In the genomic region with DNA sequence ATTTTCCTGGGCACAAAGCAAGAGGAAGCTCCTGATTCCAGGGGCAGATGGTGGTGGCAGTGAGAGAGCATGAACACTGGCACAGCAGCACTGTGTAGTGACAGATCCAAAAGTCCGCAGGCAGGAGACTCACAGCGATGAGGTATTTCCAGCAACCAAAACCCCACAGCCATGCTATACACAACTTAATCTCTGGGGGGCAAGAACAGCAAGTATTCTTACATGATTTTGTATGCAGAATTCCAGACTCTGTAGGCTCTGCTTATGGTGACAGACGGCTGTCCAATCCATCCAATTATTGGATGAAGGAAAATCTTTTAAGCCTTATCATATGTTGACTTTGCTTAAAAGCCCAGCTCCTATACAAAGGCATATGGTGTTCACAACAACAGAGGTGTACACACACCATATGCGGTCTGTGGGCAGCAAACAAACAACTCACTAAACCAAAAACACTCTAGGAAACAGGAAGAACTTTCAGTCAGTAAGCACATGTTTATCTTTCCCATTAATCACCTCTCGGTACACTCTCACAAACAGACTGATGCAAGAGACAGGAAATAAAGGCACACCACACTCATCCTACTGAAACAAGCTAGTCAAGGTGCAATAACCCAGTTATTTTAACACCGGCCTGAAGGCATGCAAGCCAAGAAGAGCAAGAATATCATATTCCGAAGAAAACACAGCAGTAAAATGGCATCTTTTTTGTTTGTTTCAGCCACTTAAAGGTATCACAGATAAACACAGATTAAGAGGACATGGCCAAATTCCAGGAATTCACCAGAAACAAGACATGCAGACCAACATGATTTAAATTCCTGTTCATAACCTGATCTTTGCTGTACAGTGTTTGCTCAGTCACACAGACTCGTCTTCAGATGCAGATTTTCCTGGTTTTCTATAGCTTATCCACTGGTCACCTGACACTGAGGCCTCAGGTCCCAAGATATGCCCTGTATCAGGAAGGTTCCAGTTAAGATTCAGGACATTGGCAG, we compare ENCODE assay signal across 1 cellular context.
TF ChIP-seq lines count a peak whose summit lies in the region.

No MANE protein-coding gene starts in this region.

TF ChIP-seq in HEK293, 187 proteins besides CTCF, POLR2A, EP300 and RAD21 (continued from another document and continues in another):
- no peak for TF ChIP-seq ZNF138 (tag by site-specific recombination; IDR thresholded peaks at IDR 0.05; ENCODE audit: borderline replicate concordance)
- TF ChIP-seq, protein P1, sequence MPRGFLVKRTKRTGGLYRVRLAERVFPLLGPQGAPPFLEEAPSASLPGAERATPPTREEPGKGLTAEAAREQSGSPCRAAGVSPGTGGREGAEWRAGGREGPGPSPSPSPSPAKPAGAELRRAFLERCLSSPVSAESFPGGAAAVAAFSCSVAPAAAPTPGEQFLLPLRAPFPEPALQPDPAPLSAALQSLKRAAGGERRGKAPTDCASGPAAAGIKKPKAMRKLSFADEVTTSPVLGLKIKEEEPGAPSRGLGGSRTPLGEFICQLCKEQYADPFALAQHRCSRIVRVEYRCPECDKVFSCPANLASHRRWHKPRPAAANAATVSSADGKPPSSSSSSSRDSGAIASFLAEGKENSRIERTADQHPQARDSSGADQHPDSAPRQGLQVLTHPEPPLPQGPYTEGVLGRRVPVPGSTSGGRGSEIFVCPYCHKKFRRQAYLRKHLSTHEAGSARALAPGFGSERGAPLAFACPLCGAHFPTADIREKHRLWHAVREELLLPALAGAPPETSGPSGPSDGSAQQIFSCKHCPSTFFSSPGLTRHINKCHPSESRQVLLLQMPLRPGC (tag by site-specific recombination; IDR thresholded peaks at IDR 0.05) = no peak
- TF ChIP-seq ZNF37A (tag by site-specific recombination; IDR thresholded peaks at IDR 0.05) = no peak
- no peak for TF ChIP-seq ZNF211 (tag by site-specific recombination; IDR thresholded peaks at IDR 0.05; ENCODE audit: low read depth)
- TF ChIP-seq KLF9 (tag by site-specific recombination; IDR thresholded peaks at IDR 0.05; ENCODE audit: low read depth) = no peak
- TF ChIP-seq KLF16 (tag by site-specific recombination; IDR thresholded peaks at IDR 0.05) = peak; percentile 34; the same call in 1 of the 2 replicates
- no peak for TF ChIP-seq ZNF473 (tag by site-specific recombination; IDR thresholded peaks at IDR 0.05)
- no peak for TF ChIP-seq ZNF391 (tag by site-specific recombination; IDR thresholded peaks at IDR 0.05; ENCODE audit: borderline replicate concordance, low read depth)
- TF ChIP-seq ZNF560 (tag by site-specific recombination; IDR thresholded peaks at IDR 0.05; ENCODE audit: borderline replicate concordance) = no peak
- TF ChIP-seq, protein P2, sequence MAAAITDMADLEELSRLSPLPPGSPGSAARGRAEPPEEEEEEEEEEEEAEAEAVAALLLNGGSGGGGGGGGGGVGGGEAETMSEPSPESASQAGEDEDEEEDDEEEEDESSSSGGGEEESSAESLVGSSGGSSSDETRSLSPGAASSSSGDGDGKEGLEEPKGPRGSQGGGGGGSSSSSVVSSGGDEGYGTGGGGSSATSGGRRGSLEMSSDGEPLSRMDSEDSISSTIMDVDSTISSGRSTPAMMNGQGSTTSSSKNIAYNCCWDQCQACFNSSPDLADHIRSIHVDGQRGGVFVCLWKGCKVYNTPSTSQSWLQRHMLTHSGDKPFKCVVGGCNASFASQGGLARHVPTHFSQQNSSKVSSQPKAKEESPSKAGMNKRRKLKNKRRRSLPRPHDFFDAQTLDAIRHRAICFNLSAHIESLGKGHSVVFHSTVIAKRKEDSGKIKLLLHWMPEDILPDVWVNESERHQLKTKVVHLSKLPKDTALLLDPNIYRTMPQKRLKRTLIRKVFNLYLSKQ (tag by site-specific recombination; IDR thresholded peaks at IDR 0.05; ENCODE audit: borderline replicate concordance) = no peak
- no peak for TF ChIP-seq ZNF777 (tag by site-specific recombination; IDR thresholded peaks at IDR 0.05; ENCODE audit: borderline replicate concordance)
- TF ChIP-seq ZNF654 (tag by site-specific recombination; IDR thresholded peaks at IDR 0.05; ENCODE audit: low read depth) = no peak
- no peak for TF ChIP-seq ZNF169 (tag by site-specific recombination; IDR thresholded peaks at IDR 0.05)
- no peak for TF ChIP-seq ZNF629 (tag by site-specific recombination; IDR thresholded peaks at IDR 0.05)
- no peak for TF ChIP-seq ZNF510 (tag by site-specific recombination; IDR thresholded peaks at IDR 0.05; ENCODE audit: insufficient replicate concordance)
- TF ChIP-seq, protein P3, sequence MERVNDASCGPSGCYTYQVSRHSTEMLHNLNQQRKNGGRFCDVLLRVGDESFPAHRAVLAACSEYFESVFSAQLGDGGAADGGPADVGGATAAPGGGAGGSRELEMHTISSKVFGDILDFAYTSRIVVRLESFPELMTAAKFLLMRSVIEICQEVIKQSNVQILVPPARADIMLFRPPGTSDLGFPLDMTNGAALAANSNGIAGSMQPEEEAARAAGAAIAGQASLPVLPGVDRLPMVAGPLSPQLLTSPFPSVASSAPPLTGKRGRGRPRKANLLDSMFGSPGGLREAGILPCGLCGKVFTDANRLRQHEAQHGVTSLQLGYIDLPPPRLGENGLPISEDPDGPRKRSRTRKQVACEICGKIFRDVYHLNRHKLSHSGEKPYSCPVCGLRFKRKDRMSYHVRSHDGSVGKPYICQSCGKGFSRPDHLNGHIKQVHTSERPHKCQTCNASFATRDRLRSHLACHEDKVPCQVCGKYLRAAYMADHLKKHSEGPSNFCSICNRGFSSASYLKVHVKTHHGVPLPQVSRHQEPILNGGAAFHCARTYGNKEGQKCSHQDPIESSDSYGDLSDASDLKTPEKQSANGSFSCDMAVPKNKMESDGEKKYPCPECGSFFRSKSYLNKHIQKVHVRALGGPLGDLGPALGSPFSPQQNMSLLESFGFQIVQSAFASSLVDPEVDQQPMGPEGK (tag by site-specific recombination; IDR thresholded peaks at IDR 0.05) = peak; percentile 46; the same call in 1 of the 2 replicates
- TF ChIP-seq YY2 (tag by site-specific recombination; IDR thresholded peaks at IDR 0.05) = no peak
- TF ChIP-seq ZNF549 (tag by site-specific recombination; IDR thresholded peaks at IDR 0.05) = no peak
- TF ChIP-seq ZBTB20 (tag by site-specific recombination; IDR thresholded peaks at IDR 0.05) = 0 out of 2 replicates have a peak, but pooled peaks have one; percentile 18
- TF ChIP-seq, protein P4, sequence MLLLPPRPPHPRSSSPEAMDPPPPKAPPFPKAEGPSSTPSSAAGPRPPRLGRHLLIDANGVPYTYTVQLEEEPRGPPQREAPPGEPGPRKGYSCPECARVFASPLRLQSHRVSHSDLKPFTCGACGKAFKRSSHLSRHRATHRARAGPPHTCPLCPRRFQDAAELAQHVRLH (tag by site-specific recombination; IDR thresholded peaks at IDR 0.05) = 0 out of 2 replicates have a peak, but pooled peaks have one; percentile 7
- TF ChIP-seq ZNF133 (tag by site-specific recombination; IDR thresholded peaks at IDR 0.05) = no peak
- TF ChIP-seq, protein P5, sequence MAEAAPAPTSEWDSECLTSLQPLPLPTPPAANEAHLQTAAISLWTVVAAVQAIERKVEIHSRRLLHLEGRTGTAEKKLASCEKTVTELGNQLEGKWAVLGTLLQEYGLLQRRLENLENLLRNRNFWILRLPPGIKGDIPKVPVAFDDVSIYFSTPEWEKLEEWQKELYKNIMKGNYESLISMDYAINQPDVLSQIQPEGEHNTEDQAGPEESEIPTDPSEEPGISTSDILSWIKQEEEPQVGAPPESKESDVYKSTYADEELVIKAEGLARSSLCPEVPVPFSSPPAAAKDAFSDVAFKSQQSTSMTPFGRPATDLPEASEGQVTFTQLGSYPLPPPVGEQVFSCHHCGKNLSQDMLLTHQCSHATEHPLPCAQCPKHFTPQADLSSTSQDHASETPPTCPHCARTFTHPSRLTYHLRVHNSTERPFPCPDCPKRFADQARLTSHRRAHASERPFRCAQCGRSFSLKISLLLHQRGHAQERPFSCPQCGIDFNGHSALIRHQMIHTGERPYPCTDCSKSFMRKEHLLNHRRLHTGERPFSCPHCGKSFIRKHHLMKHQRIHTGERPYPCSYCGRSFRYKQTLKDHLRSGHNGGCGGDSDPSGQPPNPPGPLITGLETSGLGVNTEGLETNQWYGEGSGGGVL (tag by site-specific recombination; IDR thresholded peaks at IDR 0.05) = 0 out of 2 replicates have a peak, but pooled peaks have one; percentile 49
- no peak for TF ChIP-seq ZNF555 (tag by site-specific recombination; conservative IDR thresholded peaks at IDR 0.05)
- TF ChIP-seq SALL2 (tag by site-specific recombination; IDR thresholded peaks at IDR 0.05; ENCODE audit: borderline replicate concordance) = no peak
- no peak for TF ChIP-seq ZBTB1 (tag by site-specific recombination; IDR thresholded peaks at IDR 0.05)
- no peak for TF ChIP-seq MZF1 (tag by site-specific recombination; IDR thresholded peaks at IDR 0.05; ENCODE audit: borderline replicate concordance)
- TF ChIP-seq, protein P6, sequence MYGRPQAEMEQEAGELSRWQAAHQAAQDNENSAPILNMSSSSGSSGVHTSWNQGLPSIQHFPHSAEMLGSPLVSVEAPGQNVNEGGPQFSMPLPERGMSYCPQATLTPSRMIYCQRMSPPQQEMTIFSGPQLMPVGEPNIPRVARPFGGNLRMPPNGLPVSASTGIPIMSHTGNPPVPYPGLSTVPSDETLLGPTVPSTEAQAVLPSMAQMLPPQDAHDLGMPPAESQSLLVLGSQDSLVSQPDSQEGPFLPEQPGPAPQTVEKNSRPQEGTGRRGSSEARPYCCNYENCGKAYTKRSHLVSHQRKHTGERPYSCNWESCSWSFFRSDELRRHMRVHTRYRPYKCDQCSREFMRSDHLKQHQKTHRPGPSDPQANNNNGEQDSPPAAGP (tag by site-specific recombination; IDR thresholded peaks at IDR 0.05) = no peak
- TF ChIP-seq ZBTB17 (tag by site-specific recombination; IDR thresholded peaks at IDR 0.05) = peak; percentile 93
- TF ChIP-seq ZNF19 (tag by site-specific recombination; IDR thresholded peaks at IDR 0.05; ENCODE audit: low read depth) = no peak
- TF ChIP-seq ZBTB21 (tag by site-specific recombination; IDR thresholded peaks at IDR 0.05) = no peak
- no peak for TF ChIP-seq ZFP3 (tag by site-specific recombination; IDR thresholded peaks at IDR 0.05; ENCODE audit: low read depth)
- TF ChIP-seq, protein P7, sequence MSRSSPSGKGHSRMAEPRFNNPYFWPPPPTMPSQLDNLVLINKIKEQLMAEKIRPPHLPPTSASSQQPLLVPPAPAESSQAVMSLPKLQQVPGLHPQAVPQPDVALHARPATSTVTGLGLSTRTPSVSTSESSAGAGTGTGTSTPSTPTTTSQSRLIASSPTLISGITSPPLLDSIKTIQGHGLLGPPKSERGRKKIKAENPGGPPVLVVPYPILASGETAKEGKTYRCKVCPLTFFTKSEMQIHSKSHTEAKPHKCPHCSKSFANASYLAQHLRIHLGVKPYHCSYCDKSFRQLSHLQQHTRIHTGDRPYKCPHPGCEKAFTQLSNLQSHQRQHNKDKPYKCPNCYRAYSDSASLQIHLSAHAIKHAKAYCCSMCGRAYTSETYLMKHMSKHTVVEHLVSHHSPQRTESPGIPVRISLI (tag by site-specific recombination; IDR thresholded peaks at IDR 0.05) = no peak
- no peak for TF ChIP-seq ZBTB7A (tag by site-specific recombination; IDR thresholded peaks at IDR 0.05; ENCODE audit: low read depth)
- TF ChIP-seq ZNF350 (tag by site-specific recombination; IDR thresholded peaks at IDR 0.05) = no peak
- no peak for TF ChIP-seq ZNF175 (tag by site-specific recombination; IDR thresholded peaks at IDR 0.05)
- peak; percentile 34; the same call in 1 of the 2 replicates for TF ChIP-seq SP3 (tag by site-specific recombination; IDR thresholded peaks at IDR 0.05)
- no peak for TF ChIP-seq ZNF404 (tag by site-specific recombination; IDR thresholded peaks at IDR 0.05)
- TF ChIP-seq, protein P8, sequence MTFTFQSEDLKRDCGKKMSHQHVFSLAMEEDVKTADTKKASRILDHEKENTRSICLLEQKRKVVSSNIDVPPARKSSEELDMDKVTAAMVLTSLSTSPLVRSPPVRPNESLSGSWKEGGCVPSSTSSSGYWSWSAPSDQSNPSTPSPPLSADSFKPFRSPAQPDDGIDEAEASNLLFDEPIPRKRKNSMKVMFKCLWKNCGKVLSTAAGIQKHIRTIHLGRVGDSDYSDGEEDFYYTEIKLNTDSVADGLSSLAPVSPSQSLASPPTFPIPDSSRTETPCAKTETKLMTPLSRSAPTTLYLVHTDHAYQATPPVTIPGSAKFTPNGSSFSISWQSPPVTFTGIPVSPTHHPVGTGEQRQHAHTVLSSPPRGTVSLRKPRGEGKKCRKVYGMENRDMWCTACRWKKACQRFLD (tag by site-specific recombination; IDR thresholded peaks at IDR 0.05) = no peak
- TF ChIP-seq, protein P9, sequence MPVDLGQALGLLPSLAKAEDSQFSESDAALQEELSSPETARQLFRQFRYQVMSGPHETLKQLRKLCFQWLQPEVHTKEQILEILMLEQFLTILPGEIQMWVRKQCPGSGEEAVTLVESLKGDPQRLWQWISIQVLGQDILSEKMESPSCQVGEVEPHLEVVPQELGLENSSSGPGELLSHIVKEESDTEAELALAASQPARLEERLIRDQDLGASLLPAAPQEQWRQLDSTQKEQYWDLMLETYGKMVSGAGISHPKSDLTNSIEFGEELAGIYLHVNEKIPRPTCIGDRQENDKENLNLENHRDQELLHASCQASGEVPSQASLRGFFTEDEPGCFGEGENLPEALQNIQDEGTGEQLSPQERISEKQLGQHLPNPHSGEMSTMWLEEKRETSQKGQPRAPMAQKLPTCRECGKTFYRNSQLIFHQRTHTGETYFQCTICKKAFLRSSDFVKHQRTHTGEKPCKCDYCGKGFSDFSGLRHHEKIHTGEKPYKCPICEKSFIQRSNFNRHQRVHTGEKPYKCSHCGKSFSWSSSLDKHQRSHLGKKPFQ (tag by site-specific recombination; IDR thresholded peaks at IDR 0.05) = 0 out of 2 replicates have a peak, but pooled peaks have one; percentile 17
- no peak for TF ChIP-seq KLF7 (tag by site-specific recombination; IDR thresholded peaks at IDR 0.05; ENCODE audit: borderline replicate concordance)
- TF ChIP-seq ZNF146 (tag by site-specific recombination; IDR thresholded peaks at IDR 0.05) = no peak
- TF ChIP-seq ZNF521 (tag by site-specific recombination; IDR thresholded peaks at IDR 0.05) = no peak
- TF ChIP-seq, protein P10, sequence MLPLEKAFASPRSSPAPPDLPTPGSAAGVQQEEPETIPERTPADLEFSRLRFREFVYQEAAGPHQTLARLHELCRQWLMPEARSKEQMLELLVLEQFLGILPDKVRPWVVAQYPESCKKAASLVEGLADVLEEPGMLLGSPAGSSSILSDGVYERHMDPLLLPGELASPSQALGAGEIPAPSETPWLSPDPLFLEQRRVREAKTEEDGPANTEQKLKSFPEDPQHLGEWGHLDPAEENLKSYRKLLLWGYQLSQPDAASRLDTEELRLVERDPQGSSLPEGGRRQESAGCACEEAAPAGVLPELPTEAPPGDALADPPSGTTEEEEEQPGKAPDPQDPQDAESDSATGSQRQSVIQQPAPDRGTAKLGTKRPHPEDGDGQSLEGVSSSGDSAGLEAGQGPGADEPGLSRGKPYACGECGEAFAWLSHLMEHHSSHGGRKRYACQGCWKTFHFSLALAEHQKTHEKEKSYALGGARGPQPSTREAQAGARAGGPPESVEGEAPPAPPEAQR (tag by site-specific recombination; IDR thresholded peaks at IDR 0.05) = no peak
- TF ChIP-seq SCRT1 (tag by site-specific recombination; IDR thresholded peaks at IDR 0.05; ENCODE audit: borderline replicate concordance) = no peak
- no peak for TF ChIP-seq ZNF10 (tag by site-specific recombination; IDR thresholded peaks at IDR 0.05)
- TF ChIP-seq ZNF830 (tag by site-specific recombination; IDR thresholded peaks at IDR 0.05; ENCODE audit: low read depth) = no peak
